ENCODE assay signal across 9 cellular contexts in the genomic region with DNA sequence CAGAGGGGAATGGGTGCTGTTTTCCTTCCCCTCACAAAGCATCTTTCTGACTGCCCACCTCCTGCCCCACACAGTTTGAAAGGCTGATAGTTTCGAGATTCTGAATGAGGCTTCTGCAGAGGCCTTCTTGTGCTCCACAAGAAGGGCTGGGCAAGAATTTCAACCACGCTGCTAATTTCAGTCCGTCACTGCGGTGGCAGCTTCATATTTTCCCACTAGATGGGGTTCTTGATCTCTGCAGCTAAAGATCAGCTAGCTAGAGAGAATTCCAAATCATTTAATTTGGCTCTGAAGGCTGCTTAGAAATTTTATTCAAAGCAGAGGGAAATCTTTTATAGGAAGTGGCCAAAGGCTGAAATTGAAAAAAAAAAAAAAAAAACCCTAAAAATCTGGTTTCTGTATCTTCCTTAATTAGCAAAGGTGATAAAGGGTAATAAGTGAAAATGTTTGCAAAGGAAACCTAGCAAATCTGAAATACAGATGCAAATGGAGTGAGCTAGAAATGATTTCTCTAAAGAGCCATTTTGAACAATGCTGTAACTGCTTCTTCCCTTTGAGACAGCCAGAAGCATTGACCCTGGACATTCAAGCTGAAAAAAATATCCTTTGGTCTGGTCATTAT. TPM values are rescaled to one million over a fixed set of nuclear protein-coding genes. Genes with fewer than 3 reads are reported as not detected.
DNase-seq lines count a peak whose midpoint lies in the region; ATAC-seq and TF ChIP-seq lines count a peak whose summit lies in the region.
"Had no signal": no experiment of that assay in that cellular context is flagged by ENCODE, and none has a peak within 500 bp of the region (broad histone marks: within the 10 kb centered on the region; RNA-seq: fewer than 3 reads in every experiment).

No MANE protein-coding gene starts in this region.

- TF ChIP-seq CTCF in WERI-Rb-1 (IDR thresholded peaks at IDR 0.05; ENCODE audit: low read depth, low read length) (peak; percentile 58), lower leg skin (IDR thresholded peaks at IDR 0.05) (no peak)

- intact Hi-C loops in left cardiac atrium (cut with DNase I): loop anchor here (2.0 to 5.0 kb wide), 2 partner anchors 138 kb away; no protein-coding TSS in a partner anchor
- intact Hi-C loops in lower leg skin (cut with DNase I; ENCODE audit: low total_unique reads): loop anchor here (1.0 kb wide), 1 partner anchor 45 kb away; no protein-coding TSS in a partner anchor

- peak; percentile 69 to 85 for ATAC-seq in left cardiac atrium
- ATAC-seq in HG03565 (IDR thresholded peaks at IDR 0.05; ENCODE audit: unreplicated experiment): no peak
- ATAC-seq in HG02981 (IDR thresholded peaks at IDR 0.05; ENCODE audit: unreplicated experiment): no peak

- H3K27ac ChIP-seq in WERI-Rb-1: peak overlapping the region; percentile 66

- H3K9me3 ChIP-seq in WERI-Rb-1 (ENCODE audit: severe bottlenecking): peaks cover 2% of the 10 kb centered on the region

- no peaks in the 10 kb centered on the region for H3K27me3 ChIP-seq in WERI-Rb-1 (ENCODE audit: insufficient read depth, low read depth, severe bottlenecking)

- TF ChIP-seq POLR2A in lower leg skin (IDR thresholded peaks at IDR 0.05): no peak

- WGBS in lower leg skin, 2 donors: 10 to 12% methylated on average over 4 of the region's 4 CpGs

- peak; percentile 31 for DNase-seq in DMS153 (lab: John Stamatoyannopoulos, UW)
- DNase-seq in LoVo (ENCODE audit: low spot score): peak; percentile 27
- peak; percentile 47 for DNase-seq in WERI-Rb-1
- peak; percentile 31 for DNase-seq in left cardiac atrium
- DNase-seq in renal cortical epithelial cell (ENCODE audit: low read depth): peak; percentile 47
- DNase-seq in lower leg skin (ENCODE audit: low spot score in 2 of 2): no peak

- no peaks in the 10 kb centered on the region for H3K36me3 ChIP-seq in WERI-Rb-1

- H3K4me3 ChIP-seq in WERI-Rb-1 (ENCODE audit: low read depth, low read length): no peak overlapping the region
- no peak overlapping the region for H3K4me3 ChIP-seq in lower leg skin (ENCODE audit: low read depth, poor library complexity, severe bottlenecking)

RNA-seq across cellular contexts. Expression of a gene that starts 38.0 kb away (rescaled TPM):
- total RNA-seq in left cardiac atrium (not detected), renal cortical epithelial cell (not detected in 2 replicates), lower leg skin (under 1 TPM in 1 of 4 donors, not detected in 3; 0.10 TPM)
- total RNA-seq: mesothelial cell of epicardium had no signal

Comparison
In these comparisons a context has a peak if more than half of its experiments do, and no peak if none do; other contexts are left out.
1. DNase-seq: peak in DMS153 (single experiment), LoVo (single experiment), WERI-Rb-1 (single experiment), left cardiac atrium (single experiment) and renal cortical epithelial cell (single experiment); none in lower leg skin (0 of 2).
2. ATAC-seq: peak in left cardiac atrium (2 of 2); none in HG03565 (single experiment) and HG02981 (single experiment).